22 cellular contexts compared by ENCODE assay signal in genomic region chr5:138697720-138698360, GRCh38. TPM values are rescaled to one million over a fixed set of nuclear protein-coding genes. Genes with fewer than 3 reads are reported as not detected.
DNase-seq lines count a peak whose midpoint lies in the region; ATAC-seq and TF ChIP-seq lines count a peak whose summit lies in the region.
"Had no signal": no experiment of that assay in that cellular context is flagged by ENCODE, and none has a peak within 500 bp of the region (broad histone marks: within the 10 kb centered on the region; RNA-seq: fewer than 3 reads in every experiment).

No MANE protein-coding gene starts in this region.

- no peak for ATAC-seq in IMR-90 (ENCODE audit: low read depth)
- peak; percentile 34 for ATAC-seq in sciatic nerve
- ATAC-seq in HG02852 (IDR thresholded peaks at IDR 0.05; ENCODE audit: unreplicated experiment) = no peak

- peaks cover 5% of the 10 kb centered on the region for H3K4me1 ChIP-seq in IMR-90 (ENCODE audit: control insufficient read depth, insufficient read depth, low read length)
- peaks cover 10 to 14% of the 10 kb centered on the region in 2 experiments; a peak in 2 of 4 replicates for H3K4me1 ChIP-seq in SK-N-SH (ENCODE audit: control insufficient read depth in 1 of 2, insufficient read depth in 2 of 2, low read depth in 1 of 2, low read length in 1 of 2)
- H3K4me1 ChIP-seq in endodermal cell (ENCODE audit: control insufficient read depth, insufficient read depth, low read length) = no peaks in the 10 kb centered on the region

- no CpG with 5 or more reads among the region's 7 CpGs for WGBS in IMR-90 (ENCODE audit: extremely low coverage in 2 of 2, insufficient read length in 1 of 2), 2 experiments
- WGBS in SK-N-SH (ENCODE audit: low lambda C conversion rate) = 51% methylated on average over 7 of the region's 7 CpGs
- WGBS in endodermal cell (ENCODE audit: insufficient coverage in 1 of 2, insufficient read length in 1 of 2), 2 experiments = 93 to 95% methylated on average over 5 to 7 of the region's 7 CpGs

- H3K36me3 ChIP-seq in IMR-90 (ENCODE audit: control insufficient read depth, insufficient read depth, low read length) (no peaks in the 10 kb centered on the region), SK-N-SH (replicated peaks in 1 of 2; ENCODE audit: control insufficient read depth in 1 of 2, insufficient read depth in 2 of 2, low read length in 1 of 2) (no peaks in the 10 kb centered on the region), endodermal cell (ENCODE audit: control insufficient read depth, insufficient read depth, low read length) (no peaks in the 10 kb centered on the region)

- intact Hi-C loops in IMR-90 (cut with micrococcal nuclease) = no loop called here
- intact Hi-C loops in sciatic nerve (cut with DNase I) = no loop called here

- no peak overlapping the region for H3K4me3 ChIP-seq in IMR-90 (ENCODE audit: insufficient read depth, low read depth, low read length)
- H3K4me3 ChIP-seq in SK-N-SH (ENCODE audit: low read depth in 2 of 2, low read length in 1 of 2) = no peak overlapping the region
- no peak overlapping the region for H3K4me3 ChIP-seq in endodermal cell (ENCODE audit: low read length)

- H3K36me3 Mint-ChIP-seq in endodermal cell (ENCODE audit: low read depth) = no peaks in the 10 kb centered on the region
- no peaks in the 10 kb centered on the region for H3K36me3 Mint-ChIP-seq in chondrocyte (ENCODE audit: low read depth)
- H3K36me3 Mint-ChIP-seq: CD14-positive monocyte; CD8-positive, alpha-beta memory T cell had no signal

- H3K27me3 ChIP-seq in IMR-90 (ENCODE audit: control insufficient read depth, insufficient read depth, low read length) (0 out of 2 replicates have a peak, but pooled peaks cover 2% of the 10 kb centered on the region), SK-N-SH (ENCODE audit: insufficient read depth) (no peaks in the 10 kb centered on the region), endodermal cell (ENCODE audit: control insufficient read depth, insufficient read depth, low read length, poor library complexity, severe bottlenecking) (no peaks in the 10 kb centered on the region)

- peak overlapping the region; percentile 32 for H3K27ac Mint-ChIP-seq in endodermal cell
- H3K27ac Mint-ChIP-seq in chondrocyte (ENCODE audit: unreplicated experiment) = no peak overlapping the region
- H3K27ac Mint-ChIP-seq: CD8-positive, alpha-beta memory T cell had no signal

- peaks cover 4% of the 10 kb centered on the region for H3K9me1 ChIP-seq in IMR-90 (ENCODE audit: insufficient read depth, low read length)

- no peak overlapping the region for H3K27ac ChIP-seq in IMR-90 (ENCODE audit: insufficient read depth, low read length)
- H3K27ac ChIP-seq in SK-N-SH (ENCODE audit: low read depth in 2 of 2, low read length in 1 of 2) = no peak overlapping the region
- no peak overlapping the region for H3K27ac ChIP-seq in endodermal cell (ENCODE audit: low read depth, low read length)
- H3K27ac ChIP-seq: HL-60 had no signal

- no peak overlapping the region for H2AFZ ChIP-seq in IMR-90 (replicated peaks; ENCODE audit: low read length, poor library complexity)
- no peak overlapping the region for H2AFZ ChIP-seq in SK-N-SH (ENCODE audit: low read depth)

- no peak overlapping the region for H3K4me2 ChIP-seq in IMR-90 (ENCODE audit: low read depth, low read length)
- H3K4me2 ChIP-seq in SK-N-SH = no peak overlapping the region

- no peak overlapping the region for H4K5ac ChIP-seq in IMR-90 (ENCODE audit: low read depth, low read length)

- H3K27me3 Mint-ChIP-seq in endodermal cell (ENCODE audit: insufficient read depth) (no peaks in the 10 kb centered on the region), chondrocyte (ENCODE audit: low read depth) (no peaks in the 10 kb centered on the region)

- TF ChIP-seq CTCF in IMR-90 (conservative IDR thresholded peaks at IDR 0.05; ENCODE audit: low read depth, low read length) = no peak
- TF ChIP-seq CTCF in SK-N-SH (IDR thresholded peaks at IDR 0.05) = no peak
- no peak for TF ChIP-seq CTCF in endodermal cell (conservative IDR thresholded peaks at IDR 0.05)
- TF ChIP-seq CTCF in chondrocyte (IDR thresholded peaks at IDR 0.05) = no peak

- H3K14ac ChIP-seq in IMR-90 (replicated peaks; ENCODE audit: low read depth, low read length) = no peak overlapping the region

- H3K9me3 ChIP-seq in IMR-90 (ENCODE audit: control insufficient read depth, insufficient read depth, low read length) (no peaks in the 10 kb centered on the region), SK-N-SH (no peaks in the 10 kb centered on the region), endodermal cell (ENCODE audit: control insufficient read depth, low read length) (no peaks in the 10 kb centered on the region)

- H2BK5ac ChIP-seq in IMR-90 (ENCODE audit: low read depth, low read length, poor library complexity, severe bottlenecking) = no peak overlapping the region

- POLR2A ChIA-PET in IMR-90 (lab: Charles Lee; ENCODE audit: unreplicated experiment) (interaction anchor here (0.6 kb wide), 1 partner anchor 12 kb away, joined by 4 read pairs; no protein-coding TSS in a partner anchor), SK-N-SH (lab: Yijun Ruan, JAX) (interaction anchor here (0.6 to 1.1 kb wide), 2 partner anchors 27 to 41 kb away, joined by 3 read pairs; no protein-coding TSS in a partner anchor)

- no peak overlapping the region for H3K18ac ChIP-seq in IMR-90 (ENCODE audit: low read depth, low read length)

- no peak overlapping the region for H3K56ac ChIP-seq in IMR-90 (ENCODE audit: extremely low read depth, insufficient read depth, low read length)

- H3K4me3 Mint-ChIP-seq in endodermal cell (no peak overlapping the region), chondrocyte (ENCODE audit: unreplicated experiment) (no peak overlapping the region)
- H3K4me3 Mint-ChIP-seq: CD14-positive monocyte; CD8-positive, alpha-beta memory T cell had no signal

- H3K4ac ChIP-seq in IMR-90 (ENCODE audit: low read depth, low read length) = peak overlapping the region; percentile 54; the same call in 1 of the 2 replicates

- dilution Hi-C loops in IMR-90 (cut with HindIII; ENCODE audit: low sequenced_read_pairs, unreplicated experiment) = no loop called here

- H2AK9ac ChIP-seq in IMR-90 (replicated peaks; ENCODE audit: low read depth, low read length, poor library complexity) = no peak overlapping the region

- H2BK120ac ChIP-seq in IMR-90 (ENCODE audit: low read depth, low read length) = no peak overlapping the region; the same call in 1 of the 2 replicates

- H3K4me1 Mint-ChIP-seq in endodermal cell = no peaks in the 10 kb centered on the region
- peaks cover 28% of the 10 kb centered on the region for H3K4me1 Mint-ChIP-seq in chondrocyte (ENCODE audit: low read depth)
- H3K4me1 Mint-ChIP-seq: CD14-positive monocyte; CD8-positive, alpha-beta memory T cell had no signal

- peak overlapping the region; percentile 57; the same call in 1 of the 2 replicates for H2BK20ac ChIP-seq in IMR-90 (ENCODE audit: low read depth, low read length)

- in situ Hi-C loops in IMR-90 (cut with MboI; ENCODE audit: low sequenced_read_pairs) = no loop called here

- H3K79me1 ChIP-seq in IMR-90 (ENCODE audit: low read depth in 1 of 2, low read length in 2 of 2) = no peaks in the 10 kb centered on the region

- no TSS peak for BruUV-seq in IMR-90 (replicated peaks; lab: Mats Ljungman, UMichigan)

- peak overlapping the region; percentile 78 for H2AK5ac ChIP-seq in IMR-90 (ENCODE audit: low read depth, low read length)

- TF ChIP-seq RAD21 in IMR-90 (IDR thresholded peaks at IDR 0.05; ENCODE audit: low read length) (no peak), SK-N-SH (IDR thresholded peaks at IDR 0.05; ENCODE audit: low read length) (no peak; the same call in 1 of the 2 replicates)

- no peak overlapping the region for H3K23ac ChIP-seq in IMR-90 (ENCODE audit: low read depth, low read length)

- TF ChIP-seq EP300 in SK-N-SH (IDR thresholded peaks at IDR 0.05; ENCODE audit: borderline replicate concordance in 1 of 2, low read depth in 1 of 2, low read length in 1 of 2) = peak in 1 of 2 experiments; percentile 90; a peak in 2 of 4 replicates

- H3K79me2 ChIP-seq in SK-N-SH (ENCODE audit: insufficient read depth) = no peaks in the 10 kb centered on the region

- no peak overlapping the region; the same call in 2 of the 3 replicates for H2BK15ac ChIP-seq in IMR-90 (ENCODE audit: low read depth, low read length)

- H3K9ac ChIP-seq in IMR-90 (ENCODE audit: low read depth, low read length) (no peak overlapping the region), SK-N-SH (no peak overlapping the region), endodermal cell (ENCODE audit: extremely low read depth, low read length, poor library complexity, severe bottlenecking) (no peak overlapping the region)

- H4K20me1 ChIP-seq in IMR-90 (ENCODE audit: insufficient read depth, low read length) (no peaks in the 10 kb centered on the region), SK-N-SH (ENCODE audit: insufficient read depth) (no peaks in the 10 kb centered on the region)

- no peak for DNase-seq in IMR-90
- DNase-seq in SK-N-SH = peak; percentile 58
- DNase-seq in endodermal cell = no peak
- no peak for DNase-seq in sciatic nerve (ENCODE audit: low spot score)
- no peak for DNase-seq in NCI-H2196 treated with DMSO at 0.1 percent for 48 hours (lab: John Stamatoyannopoulos, UW; ENCODE audit: unreplicated experiment)
- DNase-seq in chondrocyte (ENCODE audit: low spot score) = no peak
- DNase-seq: CD8-positive, alpha-beta memory T cell; DMS 273 treated with DMSO at 0.1 percent for 48 hours; DMS79; EL; GDM1; HCEC 1CT; NCI-H1092 treated with DMSO at 0.1 percent for 48 hours; NCI-H1436 treated with DMSO at 0.1 percent for 48 hours; NCI-H1930; NCI-H2107; NCI-H446; NCI-H524 treated with DMSO at 0.1 percent for 48 hours; NCI-H774 had no signal

- no peak for TF ChIP-seq POLR2A in IMR-90 (IDR thresholded peaks at IDR 0.05; ENCODE audit: low read depth, low read length)

- no peak overlapping the region for H4K8ac ChIP-seq in IMR-90 (ENCODE audit: low read depth in 2 of 2, low read length in 2 of 2)

- no peak overlapping the region for H4K91ac ChIP-seq in IMR-90 (ENCODE audit: insufficient read depth, low read depth, low read length)

- CTCF ChIA-PET in IMR-90 (lab: Yijun Ruan, JAX) (interaction anchor here (0.6 kb wide), 1 partner anchor 1287 kb away, joined by 4 read pairs; no protein-coding TSS in a partner anchor), SK-N-SH (lab: Yijun Ruan, JAX) (interaction anchor here (1.0 kb wide), 1 partner anchor 21 kb away, joined by 3 read pairs; no protein-coding TSS in a partner anchor)

- H3K9me3 Mint-ChIP-seq in endodermal cell (no peaks in the 10 kb centered on the region), chondrocyte (ENCODE audit: low read depth) (no peaks in the 10 kb centered on the region)

- no peaks in the 10 kb centered on the region for H3K9me2 ChIP-seq in SK-N-SH

- no peaks in the 10 kb centered on the region for H3F3A ChIP-seq in SK-N-SH (replicated peaks; ENCODE audit: insufficient read depth)

RNA-seq across cellular contexts. Expression of gene CTNNA1, which starts 55.4 kb away (rescaled TPM):
- total RNA-seq in IMR-90 (2012; rRNA removed) (395 and 471 TPM in 2 replicates), endodermal cell (100 to 1,000 TPM; 298 to 305 TPM), sciatic nerve (485 TPM), chondrocyte (326 to 397 TPM (median 393 TPM) in 3 replicates)
- polyA plus RNA-seq in IMR-90 (2012; rRNA removed) (192 and 220 TPM in 2 replicates), SK-N-SH (2012; rRNA removed) (118 and 130 TPM in 2 replicates)
- polyA plus RNA-seq in IMR-90 (2012; cell fraction: cytosol; rRNA removed) = 116 and 120 TPM in 2 replicates
- 108 and 158 TPM in 2 replicates for polyA plus RNA-seq in IMR-90 (2012; cell fraction: nucleus; rRNA removed; ENCODE audit: low replicate concordance)
- polyA plus RNA-seq in SK-N-SH (2012; cell fraction: cytosol; rRNA removed) = 122 and 123 TPM in 2 replicates
- polyA plus RNA-seq in SK-N-SH (2012; cell fraction: nucleus; rRNA removed) = 161 and 184 TPM in 2 replicates
- 251 TPM for polyA plus RNA-seq in endodermal cell (2013, experiment 1 of 2)
- polyA plus RNA-seq in endodermal cell (2013, experiment 2 of 2) = 256 TPM
